Comparison of ENCODE assay signal across 1 cellular context in the genomic region with DNA sequence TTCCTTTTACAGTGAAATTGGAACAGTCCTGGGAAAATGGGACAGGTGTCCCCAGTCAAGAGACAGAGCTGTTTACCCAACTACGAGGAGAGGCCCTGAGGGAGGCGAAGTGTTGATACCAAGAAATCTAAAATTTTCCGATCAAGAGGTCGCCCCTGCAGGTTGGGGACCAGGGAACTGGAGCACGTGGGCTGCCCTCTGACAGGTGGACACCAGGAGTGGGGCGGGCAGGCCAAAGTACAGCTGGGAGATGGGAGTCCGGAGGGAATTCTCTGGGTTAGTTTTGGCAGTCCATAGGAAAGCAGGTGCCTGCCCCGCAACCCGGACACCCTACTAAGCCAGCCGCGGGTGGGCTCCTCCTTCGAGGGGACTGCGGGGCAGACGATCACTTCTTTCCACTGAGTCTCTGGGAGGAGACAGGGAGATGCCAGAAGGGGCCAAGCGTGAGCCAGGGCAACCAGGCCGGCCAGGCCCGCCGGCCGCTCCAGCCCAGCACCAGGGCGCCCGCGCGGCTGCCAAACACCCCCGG.
TF ChIP-seq lines count a peak whose summit lies in the region.

No MANE protein-coding gene starts in this region.

TF ChIP-seq in SK-N-SH treated with all-trans-retinoic acid at 6 μM for 48 hours, 23 proteins besides CTCF, POLR2A, EP300 and RAD21 (continued from another document):
- TF ChIP-seq, protein P1, sequence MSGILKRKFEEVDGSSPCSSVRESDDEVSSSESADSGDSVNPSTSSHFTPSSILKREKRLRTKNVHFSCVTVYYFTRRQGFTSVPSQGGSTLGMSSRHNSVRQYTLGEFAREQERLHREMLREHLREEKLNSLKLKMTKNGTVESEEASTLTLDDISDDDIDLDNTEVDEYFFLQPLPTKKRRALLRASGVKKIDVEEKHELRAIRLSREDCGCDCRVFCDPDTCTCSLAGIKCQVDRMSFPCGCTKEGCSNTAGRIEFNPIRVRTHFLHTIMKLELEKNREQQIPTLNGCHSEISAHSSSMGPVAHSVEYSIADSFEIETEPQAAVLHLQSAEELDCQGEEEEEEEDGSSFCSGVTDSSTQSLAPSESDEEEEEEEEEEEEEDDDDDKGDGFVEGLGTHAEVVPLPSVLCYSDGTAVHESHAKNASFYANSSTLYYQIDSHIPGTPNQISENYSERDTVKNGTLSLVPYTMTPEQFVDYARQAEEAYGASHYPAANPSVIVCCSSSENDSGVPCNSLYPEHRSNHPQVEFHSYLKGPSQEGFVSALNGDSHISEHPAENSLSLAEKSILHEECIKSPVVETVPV (CRISPR knock-in tag; IDR thresholded peaks at IDR 0.05) = no peak
- TF ChIP-seq TOX (CRISPR knock-in tag; IDR thresholded peaks at IDR 0.05; ENCODE audit: borderline replicate concordance) = no peak
- no peak for TF ChIP-seq ZNF565 (CRISPR knock-in tag; conservative IDR thresholded peaks at IDR 0.05; ENCODE audit: low read depth)
- no peak for TF ChIP-seq ZNF8 (CRISPR knock-in tag; IDR thresholded peaks at IDR 0.05)
- TF ChIP-seq, protein P2, sequence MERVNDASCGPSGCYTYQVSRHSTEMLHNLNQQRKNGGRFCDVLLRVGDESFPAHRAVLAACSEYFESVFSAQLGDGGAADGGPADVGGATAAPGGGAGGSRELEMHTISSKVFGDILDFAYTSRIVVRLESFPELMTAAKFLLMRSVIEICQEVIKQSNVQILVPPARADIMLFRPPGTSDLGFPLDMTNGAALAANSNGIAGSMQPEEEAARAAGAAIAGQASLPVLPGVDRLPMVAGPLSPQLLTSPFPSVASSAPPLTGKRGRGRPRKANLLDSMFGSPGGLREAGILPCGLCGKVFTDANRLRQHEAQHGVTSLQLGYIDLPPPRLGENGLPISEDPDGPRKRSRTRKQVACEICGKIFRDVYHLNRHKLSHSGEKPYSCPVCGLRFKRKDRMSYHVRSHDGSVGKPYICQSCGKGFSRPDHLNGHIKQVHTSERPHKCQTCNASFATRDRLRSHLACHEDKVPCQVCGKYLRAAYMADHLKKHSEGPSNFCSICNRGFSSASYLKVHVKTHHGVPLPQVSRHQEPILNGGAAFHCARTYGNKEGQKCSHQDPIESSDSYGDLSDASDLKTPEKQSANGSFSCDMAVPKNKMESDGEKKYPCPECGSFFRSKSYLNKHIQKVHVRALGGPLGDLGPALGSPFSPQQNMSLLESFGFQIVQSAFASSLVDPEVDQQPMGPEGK (CRISPR knock-in tag; IDR thresholded peaks at IDR 0.05; ENCODE audit: borderline replicate concordance) = no peak
- no peak for TF ChIP-seq RARB (CRISPR knock-in tag; IDR thresholded peaks at IDR 0.05)
- no peak for TF ChIP-seq ARNTL (CRISPR knock-in tag; IDR thresholded peaks at IDR 0.05; ENCODE audit: borderline replicate concordance, low read depth)
